Comparison of ENCODE assay signal across 1 cellular context in the genomic region with DNA sequence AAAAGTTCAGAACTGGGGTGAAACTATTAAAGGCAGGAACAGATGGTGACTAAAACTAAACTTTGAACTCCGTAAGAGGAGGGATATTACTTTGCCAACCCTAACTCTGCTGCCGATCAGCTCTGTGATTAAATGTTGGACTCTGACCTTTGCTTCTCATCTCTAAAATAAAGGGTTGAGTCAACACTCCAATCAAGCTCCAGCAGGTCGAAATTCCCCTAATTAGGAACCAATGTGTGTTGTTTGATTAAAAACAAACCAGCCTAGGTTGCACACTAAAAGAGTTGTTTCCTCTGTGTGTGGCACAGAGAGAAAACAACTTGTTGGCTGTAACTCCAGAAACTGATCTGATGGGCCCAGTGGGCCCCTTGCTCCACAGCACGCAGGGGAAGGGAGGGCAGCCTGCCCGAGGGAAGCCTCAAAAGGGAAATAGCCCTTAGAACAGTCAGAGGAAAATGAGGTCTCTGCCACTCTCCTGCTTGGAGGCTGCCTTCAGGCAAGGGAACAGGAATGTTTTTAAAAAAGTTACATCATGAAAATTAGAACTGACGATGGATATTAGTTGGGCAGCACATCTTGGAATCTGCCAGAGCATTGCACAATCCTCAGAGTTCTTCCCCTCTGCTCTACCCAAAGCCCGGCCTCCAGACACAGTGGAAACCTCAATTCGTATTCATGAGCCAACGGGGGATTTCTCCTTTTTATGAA.
TF ChIP-seq lines count a peak whose summit lies in the region.

No MANE protein-coding gene starts in this region.

TF ChIP-seq in HepG2, 621 proteins besides CTCF, POLR2A, EP300 and RAD21 (continued from another document and continues in another):
- TF ChIP-seq, protein P1, sequence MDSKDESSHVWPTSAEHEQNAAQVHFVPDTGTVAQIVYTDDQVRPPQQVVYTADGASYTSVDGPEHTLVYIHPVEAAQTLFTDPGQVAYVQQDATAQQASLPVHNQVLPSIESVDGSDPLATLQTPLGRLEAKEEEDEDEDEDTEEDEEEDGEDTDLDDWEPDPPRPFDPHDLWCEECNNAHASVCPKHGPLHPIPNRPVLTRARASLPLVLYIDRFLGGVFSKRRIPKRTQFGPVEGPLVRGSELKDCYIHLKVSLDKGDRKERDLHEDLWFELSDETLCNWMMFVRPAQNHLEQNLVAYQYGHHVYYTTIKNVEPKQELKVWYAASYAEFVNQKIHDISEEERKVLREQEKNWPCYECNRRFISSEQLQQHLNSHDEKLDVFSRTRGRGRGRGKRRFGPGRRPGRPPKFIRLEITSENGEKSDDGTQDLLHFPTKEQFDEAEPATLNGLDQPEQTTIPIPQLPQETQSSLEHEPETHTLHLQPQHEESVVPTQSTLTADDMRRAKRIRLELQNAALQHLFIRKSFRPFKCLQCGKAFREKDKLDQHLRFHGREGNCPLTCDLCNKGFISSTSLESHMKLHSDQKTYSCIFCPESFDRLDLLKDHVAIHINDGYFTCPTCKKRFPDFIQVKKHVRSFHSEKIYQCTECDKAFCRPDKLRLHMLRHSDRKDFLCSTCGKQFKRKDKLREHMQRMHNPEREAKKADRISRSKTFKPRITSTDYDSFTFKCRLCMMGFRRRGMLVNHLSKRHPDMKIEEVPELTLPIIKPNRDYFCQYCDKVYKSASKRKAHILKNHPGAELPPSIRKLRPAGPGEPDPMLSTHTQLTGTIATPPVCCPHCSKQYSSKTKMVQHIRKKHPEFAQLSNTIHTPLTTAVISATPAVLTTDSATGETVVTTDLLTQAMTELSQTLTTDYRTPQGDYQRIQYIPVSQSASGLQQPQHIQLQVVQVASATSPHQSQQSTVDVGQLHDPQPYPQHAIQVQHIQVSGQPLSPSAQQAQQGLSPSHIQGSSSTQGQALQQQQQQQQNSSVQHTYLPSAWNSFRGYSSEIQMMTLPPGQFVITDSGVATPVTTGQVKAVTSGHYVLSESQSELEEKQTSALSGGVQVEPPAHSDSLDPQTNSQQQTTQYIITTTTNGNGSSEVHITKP (CRISPR knock-in tag; IDR thresholded peaks at IDR 0.05; ENCODE audit: low read depth): 0 out of 2 replicates have a peak, but pooled peaks have one; percentile 14
- no peak for TF ChIP-seq MXD4 (CRISPR knock-in tag; IDR thresholded peaks at IDR 0.05)
- TF ChIP-seq TEAD3 (CRISPR knock-in tag; optimal IDR thresholded peaks at IDR 0.05; ENCODE audit: borderline replicate concordance): peak; percentile 11
- peak; percentile 43; the same call in 1 of the 2 replicates for TF ChIP-seq MIER3 (CRISPR knock-in tag; IDR thresholded peaks at IDR 0.05; ENCODE audit: borderline replicate concordance)
- TF ChIP-seq PBX3 (CRISPR knock-in tag; IDR thresholded peaks at IDR 0.05; ENCODE audit: borderline replicate concordance): no peak
- TF ChIP-seq WIZ (CRISPR knock-in tag; IDR thresholded peaks at IDR 0.05): no peak
- TF ChIP-seq THAP11 (CRISPR knock-in tag; IDR thresholded peaks at IDR 0.05): no peak
- TF ChIP-seq, protein P2, sequence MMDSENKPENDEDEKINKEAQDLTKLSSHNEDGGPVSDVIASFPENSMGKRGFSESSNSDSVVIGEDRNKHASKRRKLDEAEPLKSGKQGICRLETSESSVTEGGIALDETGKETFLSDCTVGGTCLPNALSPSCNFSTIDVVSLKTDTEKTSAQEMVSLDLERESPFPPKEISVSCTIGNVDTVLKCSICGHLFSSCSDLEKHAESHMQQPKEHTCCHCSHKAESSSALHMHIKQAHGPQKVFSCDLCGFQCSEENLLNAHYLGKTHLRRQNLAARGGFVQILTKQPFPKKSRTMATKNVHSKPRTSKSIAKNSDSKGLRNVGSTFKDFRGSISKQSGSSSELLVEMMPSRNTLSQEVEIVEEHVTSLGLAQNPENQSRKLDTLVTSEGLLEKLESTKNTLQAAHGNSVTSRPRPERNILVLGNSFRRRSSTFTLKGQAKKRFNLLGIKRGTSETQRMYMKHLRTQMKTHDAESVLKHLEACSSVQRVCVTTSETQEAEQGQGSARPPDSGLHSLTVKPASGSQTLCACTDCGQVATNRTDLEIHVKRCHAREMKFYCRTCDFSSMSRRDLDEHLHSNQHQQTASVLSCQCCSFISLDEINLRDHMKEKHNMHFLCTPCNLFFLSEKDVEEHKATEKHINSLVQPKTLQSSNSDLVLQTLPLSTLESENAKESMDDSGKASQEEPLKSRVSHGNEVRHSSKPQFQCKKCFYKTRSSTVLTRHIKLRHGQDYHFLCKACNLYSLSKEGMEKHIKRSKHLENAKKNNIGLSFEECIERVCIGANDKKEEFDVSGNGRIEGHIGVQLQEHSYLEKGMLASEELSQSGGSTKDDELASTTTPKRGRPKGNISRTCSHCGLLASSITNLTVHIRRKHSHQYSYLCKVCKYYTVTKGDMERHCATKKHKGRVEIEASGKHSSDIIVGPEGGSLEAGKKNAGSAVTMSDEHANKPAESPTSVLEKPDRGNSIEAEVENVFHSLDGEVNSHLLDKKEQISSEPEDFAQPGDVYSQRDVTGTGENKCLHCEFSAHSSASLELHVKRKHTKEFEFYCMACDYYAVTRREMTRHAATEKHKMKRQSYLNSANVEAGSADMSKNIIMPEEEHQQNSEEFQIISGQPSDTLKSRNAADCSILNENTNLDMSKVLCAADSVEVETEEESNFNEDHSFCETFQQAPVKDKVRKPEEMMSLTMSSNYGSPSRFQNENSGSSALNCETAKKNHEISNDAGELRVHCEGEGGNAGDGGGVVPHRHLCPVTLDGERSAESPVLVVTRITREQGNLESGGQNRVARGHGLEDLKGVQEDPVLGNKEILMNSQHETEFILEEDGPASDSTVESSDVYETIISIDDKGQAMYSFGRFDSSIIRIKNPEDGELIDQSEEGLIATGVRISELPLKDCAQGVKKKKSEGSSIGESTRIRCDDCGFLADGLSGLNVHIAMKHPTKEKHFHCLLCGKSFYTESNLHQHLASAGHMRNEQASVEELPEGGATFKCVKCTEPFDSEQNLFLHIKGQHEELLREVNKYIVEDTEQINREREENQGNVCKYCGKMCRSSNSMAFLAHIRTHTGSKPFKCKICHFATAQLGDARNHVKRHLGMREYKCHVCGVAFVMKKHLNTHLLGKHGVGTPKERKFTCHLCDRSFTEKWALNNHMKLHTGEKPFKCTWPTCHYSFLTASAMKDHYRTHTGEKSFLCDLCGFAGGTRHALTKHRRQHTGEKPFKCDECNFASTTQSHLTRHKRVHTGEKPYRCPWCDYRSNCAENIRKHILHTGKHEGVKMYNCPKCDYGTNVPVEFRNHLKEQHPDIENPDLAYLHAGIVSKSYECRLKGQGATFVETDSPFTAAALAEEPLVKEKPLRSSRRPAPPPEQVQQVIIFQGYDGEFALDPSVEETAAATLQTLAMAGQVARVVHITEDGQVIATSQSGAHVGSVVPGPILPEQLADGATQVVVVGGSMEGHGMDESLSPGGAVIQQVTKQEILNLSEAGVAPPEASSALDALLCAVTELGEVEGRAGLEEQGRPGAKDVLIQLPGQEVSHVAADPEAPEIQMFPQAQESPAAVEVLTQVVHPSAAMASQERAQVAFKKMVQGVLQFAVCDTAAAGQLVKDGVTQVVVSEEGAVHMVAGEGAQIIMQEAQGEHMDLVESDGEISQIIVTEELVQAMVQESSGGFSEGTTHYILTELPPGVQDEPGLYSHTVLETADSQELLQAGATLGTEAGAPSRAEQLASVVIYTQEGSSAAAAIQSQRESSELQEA (CRISPR knock-in tag; IDR thresholded peaks at IDR 0.05; ENCODE audit: not compliant biosample characterization): no peak
- TF ChIP-seq HOXA3 (CRISPR knock-in tag; IDR thresholded peaks at IDR 0.05): peak; percentile 14; the same call in 1 of the 2 replicates
- TF ChIP-seq, protein P3, sequence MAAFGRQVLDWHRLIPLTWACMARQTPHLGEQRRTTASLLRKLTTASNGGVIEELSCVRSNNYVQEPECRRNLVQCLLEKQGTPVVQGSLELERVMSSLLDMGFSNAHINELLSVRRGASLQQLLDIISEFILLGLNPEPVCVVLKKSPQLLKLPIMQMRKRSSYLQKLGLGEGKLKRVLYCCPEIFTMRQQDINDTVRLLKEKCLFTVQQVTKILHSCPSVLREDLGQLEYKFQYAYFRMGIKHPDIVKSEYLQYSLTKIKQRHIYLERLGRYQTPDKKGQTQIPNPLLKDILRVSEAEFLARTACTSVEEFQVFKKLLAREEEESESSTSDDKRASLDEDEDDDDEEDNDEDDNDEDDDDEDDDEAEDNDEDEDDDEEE (CRISPR knock-in tag; IDR thresholded peaks at IDR 0.05): no peak
- peak; percentile 15; the same call in 1 of the 2 replicates for TF ChIP-seq KDM6A (CRISPR knock-in tag; IDR thresholded peaks at IDR 0.05; ENCODE audit: low read depth)
- TF ChIP-seq ZNF513 (CRISPR knock-in tag; conservative IDR thresholded peaks at IDR 0.05): no peak
- TF ChIP-seq, protein P4, sequence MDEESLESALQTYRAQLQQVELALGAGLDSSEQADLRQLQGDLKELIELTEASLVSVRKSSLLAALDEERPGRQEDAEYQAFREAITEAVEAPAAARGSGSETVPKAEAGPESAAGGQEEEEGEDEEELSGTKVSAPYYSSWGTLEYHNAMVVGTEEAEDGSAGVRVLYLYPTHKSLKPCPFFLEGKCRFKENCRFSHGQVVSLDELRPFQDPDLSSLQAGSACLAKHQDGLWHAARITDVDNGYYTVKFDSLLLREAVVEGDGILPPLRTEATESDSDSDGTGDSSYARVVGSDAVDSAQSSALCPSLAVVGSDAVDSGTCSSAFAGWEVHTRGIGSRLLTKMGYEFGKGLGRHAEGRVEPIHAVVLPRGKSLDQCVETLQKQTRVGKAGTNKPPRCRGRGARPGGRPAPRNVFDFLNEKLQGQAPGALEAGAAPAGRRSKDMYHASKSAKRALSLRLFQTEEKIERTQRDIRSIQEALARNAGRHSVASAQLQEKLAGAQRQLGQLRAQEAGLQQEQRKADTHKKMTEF (CRISPR knock-in tag; IDR thresholded peaks at IDR 0.05): peak; percentile 33; the same call in 1 of the 2 replicates
- 0 out of 2 replicates have a peak, but pooled peaks have one; percentile 30 for TF ChIP-seq HNF4G (IDR thresholded peaks at IDR 0.05; ENCODE audit: borderline replicate concordance, low read depth, low read length)
- 0 out of 2 replicates have a peak, but pooled peaks have one; percentile 7 for TF ChIP-seq HNF4G (CRISPR knock-in tag; IDR thresholded peaks at IDR 0.05; ENCODE audit: borderline replicate concordance, low read depth)
- TF ChIP-seq ZNF549 (CRISPR knock-in tag; IDR thresholded peaks at IDR 0.05): 0 out of 2 replicates have a peak, but pooled peaks have one; percentile 48
- no peak for TF ChIP-seq CEBPZ (IDR thresholded peaks at IDR 0.05; ENCODE audit: low read length)
- TF ChIP-seq, protein P5, sequence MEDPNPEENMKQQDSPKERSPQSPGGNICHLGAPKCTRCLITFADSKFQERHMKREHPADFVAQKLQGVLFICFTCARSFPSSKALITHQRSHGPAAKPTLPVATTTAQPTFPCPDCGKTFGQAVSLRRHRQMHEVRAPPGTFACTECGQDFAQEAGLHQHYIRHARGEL (CRISPR knock-in tag; IDR thresholded peaks at IDR 0.05): no peak
- no peak for TF ChIP-seq SMARCC2 (IDR thresholded peaks at IDR 0.05)
